25 cellular contexts compared by ENCODE assay signal in genomic region chr5:89087551-89088318, GRCh38.
DNase-seq lines count a peak whose midpoint lies in the region; ATAC-seq and TF ChIP-seq lines count a peak whose summit lies in the region.
"Had no signal": no experiment of that assay in that cellular context is flagged by ENCODE, and none has a peak within 500 bp of the region (broad histone marks: within the 10 kb centered on the region; RNA-seq: fewer than 3 reads in every experiment).

No MANE protein-coding gene starts in this region.

- H3K4me3 Mint-ChIP-seq in GM23338 (no peak overlapping the region), endodermal cell (no peak overlapping the region)
- peak overlapping the region in 1 of 2 donors; percentile 27 for H3K4me3 Mint-ChIP-seq in stimulated activated naive B cell treated with anti-CD40 and anti-IgM and Interleukin-4, amounts not matched to agents 10 μg/mL and 1 μg/mL and 100 μg/mL, for 72 hours
- H3K4me3 Mint-ChIP-seq: activated naive CD8-positive, alpha-beta T cell; activated T-helper 17 cell treated with anti-CD3 and anti-CD28 coated beads, Interleukin-2, amount 50 U/mL, for 72 hours; CD14-positive monocyte; naive thymus-derived CD8-positive, alpha-beta T cell had no signal

- H3K9me3 ChIP-seq in OCI-LY1 (ENCODE audit: low read length): no peaks in the 10 kb centered on the region
- H3K9me3 ChIP-seq in endodermal cell (ENCODE audit: control insufficient read depth, low read length): no peaks in the 10 kb centered on the region
- no peaks in the 10 kb centered on the region for H3K9me3 ChIP-seq in SK-N-SH
- H3K9me3 ChIP-seq: testis had no signal

- H3K4me3 ChIP-seq in GM23338 (no peak overlapping the region), OCI-LY1 (ENCODE audit: low read depth, low read length, poor library complexity, severe bottlenecking) (no peak overlapping the region), endodermal cell (ENCODE audit: low read length) (no peak overlapping the region), SK-N-SH (ENCODE audit: low read depth in 2 of 2, low read length in 1 of 2) (no peak overlapping the region)
- H3K4me3 ChIP-seq: testis had no signal

- no peaks in the 10 kb centered on the region for H3K27me3 Mint-ChIP-seq in GM23338 (ENCODE audit: insufficient read depth, low read depth, poor library complexity)
- peaks cover 15% of the 10 kb centered on the region for H3K27me3 Mint-ChIP-seq in endodermal cell (ENCODE audit: insufficient read depth)
- H3K27me3 Mint-ChIP-seq in stimulated activated naive B cell treated with anti-CD40 and anti-IgM and Interleukin-4, amounts not matched to agents 10 μg/mL and 1 μg/mL and 100 μg/mL, for 72 hours: no peaks in the 10 kb centered on the region
- H3K27me3 Mint-ChIP-seq: activated T-helper 17 cell treated with anti-CD3 and anti-CD28 coated beads, Interleukin-2, amount 50 U/mL, for 72 hours had no signal

- H3F3A ChIP-seq in GM23338 (replicated peaks; ENCODE audit: low read depth) (no peaks in the 10 kb centered on the region), OCI-LY1 (ENCODE audit: insufficient read depth, low read length) (no peaks in the 10 kb centered on the region), SK-N-SH (replicated peaks; ENCODE audit: insufficient read depth) (no peaks in the 10 kb centered on the region)

- DNase-seq in GM23338 (ENCODE audit: low spot score) (peak; percentile 39), endodermal cell (peak; percentile 66), SK-N-SH (no peak), islet precursor cell (no peak)
- no peak for DNase-seq in stimulated activated naive B cell treated with anti-CD40 and anti-IgM and Interleukin-4, amounts not matched to agents 10 μg/mL and 1 μg/mL and 100 μg/mL, for 72 hours
- DNase-seq in activated naive CD4-positive, alpha-beta T cell treated with anti-CD3 and anti-CD28 coated beads, Interleukin-2, amount 50 U/mL, for 72 hours (ENCODE audit: low spot score in 2 of 2): no peak
- DNase-seq: activated CD4-positive, alpha-beta T cell treated with anti-CD3 and anti-CD28 coated beads, Interleukin-2, amount 50 U/mL, for 48 hours; activated CD8-positive, alpha-beta memory T cell treated with anti-CD3 and anti-CD28 coated beads, Interleukin-2, amount 50 U/mL, for 4 hours; GOT3; head of caudate nucleus; naive thymus-derived CD8-positive, alpha-beta T cell; NCI-H146; NCI-H2171 treated with DMSO at 0.1 percent for 48 hours; NCI-H69; OCI-M1; SIG-M5; stimulated activated CD4-positive, alpha-beta T cell treated with anti-CD3 and anti-CD28 coated beads, Interleukin-4, amount 100 ng/mL, for 24 hours; stimulated activated naive CD4-positive, alpha-beta T cell treated with Interleukin-2 at 50 U/mL for 16 hours; testis had no signal

- POLR2A ChIA-PET in SK-N-SH (lab: Yijun Ruan, JAX): no interaction called here

- H3K27ac Mint-ChIP-seq in GM23338 (no peak overlapping the region), endodermal cell (no peak overlapping the region)
- peak overlapping the region; percentile 91 for H3K27ac Mint-ChIP-seq in stimulated activated naive B cell treated with anti-CD40 and anti-IgM and Interleukin-4, amounts not matched to agents 10 μg/mL and 1 μg/mL and 100 μg/mL, for 72 hours
- H3K27ac Mint-ChIP-seq in activated naive CD4-positive, alpha-beta T cell treated with anti-CD3 and anti-CD28 coated beads, Interleukin-2, amount 50 U/mL, for 72 hours: no peak overlapping the region
- H3K27ac Mint-ChIP-seq: activated naive CD8-positive, alpha-beta T cell; activated T-helper 17 cell treated with anti-CD3 and anti-CD28 coated beads, Interleukin-2, amount 50 U/mL, for 72 hours; CD14-positive monocyte; naive thymus-derived CD8-positive, alpha-beta T cell had no signal

- peaks cover 11% of the 10 kb centered on the region; the same call in 2 of the 3 replicates for H3K4me1 Mint-ChIP-seq in GM23338
- H3K4me1 Mint-ChIP-seq in endodermal cell: peaks cover 7% of the 10 kb centered on the region
- peaks cover 19 to 36% of the 10 kb centered on the region in 2 donors for H3K4me1 Mint-ChIP-seq in stimulated activated naive B cell treated with anti-CD40 and anti-IgM and Interleukin-4, amounts not matched to agents 10 μg/mL and 1 μg/mL and 100 μg/mL, for 72 hours
- H3K4me1 Mint-ChIP-seq: activated T-helper 17 cell treated with anti-CD3 and anti-CD28 coated beads, Interleukin-2, amount 50 U/mL, for 72 hours; CD14-positive monocyte; naive thymus-derived CD8-positive, alpha-beta T cell had no signal

- H3K27me3 ChIP-seq in GM23338 (ENCODE audit: insufficient read depth) (no peaks in the 10 kb centered on the region), OCI-LY1 (ENCODE audit: insufficient read depth, low read length) (no peaks in the 10 kb centered on the region), endodermal cell (ENCODE audit: control insufficient read depth, insufficient read depth, low read length, poor library complexity, severe bottlenecking) (no peaks in the 10 kb centered on the region), SK-N-SH (ENCODE audit: insufficient read depth) (no peaks in the 10 kb centered on the region)
- H3K27me3 ChIP-seq: testis had no signal

- WGBS in endodermal cell (ENCODE audit: insufficient coverage in 1 of 2, insufficient read length in 1 of 2), 2 experiments: 79 to 85% methylated on average over 10 to 12 of the region's 12 CpGs
- 48% methylated on average over 12 of the region's 12 CpGs for WGBS in SK-N-SH (ENCODE audit: low lambda C conversion rate)

- no peak for TF ChIP-seq EP300 in SK-N-SH (IDR thresholded peaks at IDR 0.05; ENCODE audit: borderline replicate concordance in 1 of 2, low read depth in 1 of 2, low read length in 1 of 2)

- no peak overlapping the region for H2AFZ ChIP-seq in GM23338
- peak overlapping the region; percentile 35; the same call in 1 of the 2 replicates for H2AFZ ChIP-seq in OCI-LY1 (ENCODE audit: low read length)
- no peak overlapping the region for H2AFZ ChIP-seq in SK-N-SH (ENCODE audit: low read depth)

- no peaks in the 10 kb centered on the region for H4K20me1 ChIP-seq in GM23338 (replicated peaks; ENCODE audit: insufficient read depth)
- no peaks in the 10 kb centered on the region for H4K20me1 ChIP-seq in OCI-LY1 (ENCODE audit: insufficient read depth, low read length)
- H4K20me1 ChIP-seq in SK-N-SH (ENCODE audit: insufficient read depth): no peaks in the 10 kb centered on the region

- TF ChIP-seq CTCF in GM23338 (conservative IDR thresholded peaks at IDR 0.05; ENCODE audit: low read depth in 2 of 2) (no peak), OCI-LY1 (IDR thresholded peaks at IDR 0.05; ENCODE audit: low read length) (no peak), endodermal cell (conservative IDR thresholded peaks at IDR 0.05) (no peak), SK-N-SH (IDR thresholded peaks at IDR 0.05) (no peak)

- H3K79me2 ChIP-seq in GM23338 (replicated peaks; ENCODE audit: insufficient read depth) (no peaks in the 10 kb centered on the region), OCI-LY1 (ENCODE audit: insufficient read depth, low read length) (no peaks in the 10 kb centered on the region), SK-N-SH (ENCODE audit: insufficient read depth) (no peaks in the 10 kb centered on the region)

- H3K4me2 ChIP-seq in GM23338 (no peak overlapping the region), OCI-LY1 (ENCODE audit: low read length) (no peak overlapping the region), SK-N-SH (no peak overlapping the region)

- H3K9me2 ChIP-seq in GM23338 (ENCODE audit: insufficient read depth) (no peaks in the 10 kb centered on the region), OCI-LY1 (ENCODE audit: low read depth, low read length) (no peaks in the 10 kb centered on the region), SK-N-SH (no peaks in the 10 kb centered on the region)

- H3K9ac ChIP-seq in OCI-LY1 (ENCODE audit: low read length) (no peak overlapping the region), endodermal cell (ENCODE audit: extremely low read depth, low read length, poor library complexity, severe bottlenecking) (no peak overlapping the region), SK-N-SH (no peak overlapping the region)

- H3K27ac ChIP-seq in GM23338 (ENCODE audit: low read depth) (no peak overlapping the region), OCI-LY1 (ENCODE audit: low read depth, low read length, poor library complexity, severe bottlenecking) (no peak overlapping the region), endodermal cell (ENCODE audit: low read depth, low read length) (no peak overlapping the region), SK-N-SH (ENCODE audit: low read depth in 2 of 2, low read length in 1 of 2) (no peak overlapping the region)
- H3K27ac ChIP-seq: epithelial cell of prostate, testis had no signal

- peak; percentile 92 for ATAC-seq in GM23338
- ATAC-seq in stimulated activated naive B cell treated with anti-CD40 and anti-IgM and Interleukin-4, amounts not matched to agents 10 μg/mL and 1 μg/mL and 100 μg/mL, for 72 hours (replicated peaks): peak in 1 of 2 donors; percentile 26
- ATAC-seq in activated naive CD4-positive, alpha-beta T cell treated with anti-CD3 and anti-CD28 coated beads, Interleukin-2, amount 50 U/mL, for 72 hours: no peak
- ATAC-seq: activated T-helper 17 cell treated with anti-CD3 and anti-CD28 coated beads, Interleukin-2, amount 50 U/mL, for 72 hours; left lobe of liver; naive thymus-derived CD8-positive, alpha-beta T cell had no signal

- CTCF ChIA-PET in SK-N-SH (lab: Yijun Ruan, JAX): interaction anchor here (1.1 kb wide), 1 partner anchor 10 kb away, joined by 3 read pairs; no protein-coding TSS in a partner anchor

- no peaks in the 10 kb centered on the region for H3K36me3 ChIP-seq in GM23338 (ENCODE audit: insufficient read depth)
- H3K36me3 ChIP-seq in OCI-LY1 (ENCODE audit: insufficient read depth, low read length): no peaks in the 10 kb centered on the region
- H3K36me3 ChIP-seq in endodermal cell (ENCODE audit: control insufficient read depth, insufficient read depth, low read length): no peaks in the 10 kb centered on the region
- no peaks in the 10 kb centered on the region for H3K36me3 ChIP-seq in SK-N-SH (replicated peaks in 1 of 2; ENCODE audit: control insufficient read depth in 1 of 2, insufficient read depth in 2 of 2, low read length in 1 of 2)

- no peaks in the 10 kb centered on the region for H3K36me3 Mint-ChIP-seq in GM23338 (ENCODE audit: low read depth)
- no peaks in the 10 kb centered on the region for H3K36me3 Mint-ChIP-seq in endodermal cell (ENCODE audit: low read depth)
- H3K36me3 Mint-ChIP-seq in stimulated activated naive B cell treated with anti-CD40 and anti-IgM and Interleukin-4, amounts not matched to agents 10 μg/mL and 1 μg/mL and 100 μg/mL, for 72 hours: peaks cover 4 to 5% of the 10 kb centered on the region in 2 donors
- no peaks in the 10 kb centered on the region for H3K36me3 Mint-ChIP-seq in activated naive CD4-positive, alpha-beta T cell treated with anti-CD3 and anti-CD28 coated beads, Interleukin-2, amount 50 U/mL, for 72 hours
- H3K36me3 Mint-ChIP-seq: activated naive CD8-positive, alpha-beta T cell; CD14-positive monocyte; naive thymus-derived CD8-positive, alpha-beta T cell had no signal

- 0 out of 2 replicates have a peak, but pooled peaks cover 5% of the 10 kb centered on the region for H3K4me1 ChIP-seq in GM23338 (ENCODE audit: insufficient read depth)
- no peaks in the 10 kb centered on the region for H3K4me1 ChIP-seq in OCI-LY1 (ENCODE audit: insufficient read depth, low read length, severe bottlenecking)
- no peaks in the 10 kb centered on the region for H3K4me1 ChIP-seq in endodermal cell (ENCODE audit: control insufficient read depth, insufficient read depth, low read length)
- no peaks in the 10 kb centered on the region; a peak in 2 of 4 replicates for H3K4me1 ChIP-seq in SK-N-SH (ENCODE audit: control insufficient read depth in 1 of 2, insufficient read depth in 2 of 2, low read depth in 1 of 2, low read length in 1 of 2)
- H3K4me1 ChIP-seq: testis had no signal

- H3K9me3 Mint-ChIP-seq in GM23338 (no peaks in the 10 kb centered on the region), endodermal cell (no peaks in the 10 kb centered on the region)
- H3K9me3 Mint-ChIP-seq in stimulated activated naive B cell treated with anti-CD40 and anti-IgM and Interleukin-4, amounts not matched to agents 10 μg/mL and 1 μg/mL and 100 μg/mL, for 72 hours: peaks cover 0 to 7% of the 10 kb centered on the region in 2 donors
- no peaks in the 10 kb centered on the region for H3K9me3 Mint-ChIP-seq in activated naive CD4-positive, alpha-beta T cell treated with anti-CD3 and anti-CD28 coated beads, Interleukin-2, amount 50 U/mL, for 72 hours
- H3K9me3 Mint-ChIP-seq: activated T-helper 17 cell treated with anti-CD3 and anti-CD28 coated beads, Interleukin-2, amount 50 U/mL, for 72 hours; naive thymus-derived CD8-positive, alpha-beta T cell had no signal

- TF ChIP-seq RAD21 in SK-N-SH (IDR thresholded peaks at IDR 0.05; ENCODE audit: low read length): no peak

Comparison
In these comparisons a context has a peak if more than half of its experiments do, and no peak if none do; other contexts are left out.
1. DNase-seq: peak in GM23338 (single experiment) and endodermal cell (single experiment); none in stimulated activated naive B cell treated with anti-CD40 and anti-IgM and Interleukin-4, amounts not matched to agents 10 μg/mL and 1 μg/mL and 100 μg/mL, for 72 hours (single experiment), SK-N-SH (single experiment), islet precursor cell (single experiment) and activated naive CD4-positive, alpha-beta T cell treated with anti-CD3 and anti-CD28 coated beads, Interleukin-2, amount 50 U/mL, for 72 hours (0 of 2).